Comparison of ENCODE assay signal across 22 cellular contexts in genomic region chr1:53657891-53658396, GRCh38.
DNase-seq lines count a peak whose midpoint lies in the region; ATAC-seq and TF ChIP-seq lines count a peak whose summit lies in the region.
"Had no signal": no experiment of that assay in that cellular context is flagged by ENCODE, and none has a peak within 500 bp of the region (broad histone marks: within the 10 kb centered on the region; RNA-seq: fewer than 3 reads in every experiment).

No MANE protein-coding gene starts in this region.

- in situ Hi-C loops in brain microvascular endothelial cell (cut with HindIII; ENCODE audit: low pct_ligation_motif_present, low sequenced_read_pairs) = no loop called here

- TF ChIP-seq POLR2A in spleen (IDR thresholded peaks at IDR 0.05) = no peak

- no peaks in the 10 kb centered on the region for H3K79me2 ChIP-seq in Loucy (ENCODE audit: insufficient read depth, low read length)
- no peaks in the 10 kb centered on the region for H3K79me2 ChIP-seq in osteoblast (ENCODE audit: insufficient read depth, low read length)

- H3K27me3 ChIP-seq in Loucy (ENCODE audit: insufficient read depth, low read length, poor library complexity, severe bottlenecking) (no peaks in the 10 kb centered on the region), osteoblast (ENCODE audit: insufficient read depth, low read length) (peaks cover 10% of the 10 kb centered on the region), spleen (replicated peaks in 1 of 7) (peaks cover 0 to 16% (median 0%) of the 10 kb centered on the region in 7 donors), brain microvascular endothelial cell (replicated peaks) (no peaks in the 10 kb centered on the region)
- H3K27me3 ChIP-seq: BE2C; BLaER1 treated with 17β-estradiol and CSF1 and Interleukin-3, amounts not matched to agents 10 nM and 100 nM had no signal

- peak overlapping the region; percentile 19 for H3K9ac ChIP-seq in Loucy (ENCODE audit: low read depth, low read length, poor library complexity, severe bottlenecking)
- H3K9ac ChIP-seq: BLaER1 treated with 17β-estradiol and CSF1 and Interleukin-3, amounts not matched to agents 10 nM and 100 nM had no signal

- no peaks in the 10 kb centered on the region for H3F3A ChIP-seq in Loucy (ENCODE audit: low read depth)

- H3K4me3 ChIP-seq in Loucy (ENCODE audit: low read length, poor library complexity, severe bottlenecking) (no peak overlapping the region), osteoblast (ENCODE audit: insufficient read depth, low read length) (no peak overlapping the region), spleen (no peak overlapping the region), brain microvascular endothelial cell (ENCODE audit: low read depth, low read length) (no peak overlapping the region)
- H3K4me3 ChIP-seq: A549; BLaER1 treated with 17β-estradiol and CSF1 and Interleukin-3, amounts not matched to agents 10 nM and 100 nM; GM23338 had no signal

- H3K9me2 ChIP-seq in Loucy (replicated peaks; ENCODE audit: low read depth, low read length) = no peaks in the 10 kb centered on the region

- H4K20me1 ChIP-seq in Loucy (ENCODE audit: insufficient read depth, low read length, poor library complexity, severe bottlenecking) = no peaks in the 10 kb centered on the region
- H4K20me1 ChIP-seq in osteoblast (ENCODE audit: insufficient read depth, low read length) = peaks cover 80% of the 10 kb centered on the region
- H4K20me1 ChIP-seq: BLaER1 treated with 17β-estradiol and CSF1 and Interleukin-3, amounts not matched to agents 10 nM and 100 nM had no signal

- H3K4me2 ChIP-seq in Loucy (ENCODE audit: low read depth, low read length, poor library complexity, severe bottlenecking) = peak overlapping the region; percentile 59
- H3K4me2 ChIP-seq in osteoblast (ENCODE audit: insufficient read depth, low read length) = no peak overlapping the region
- H3K4me2 ChIP-seq: A549, GM23338 had no signal

- ATAC-seq in Right ventricle myocardium superior (ENCODE audit: poor library complexity) = no peak
- ATAC-seq: A549, GM23338, HCT116 had no signal

- H3K4me1 ChIP-seq in Loucy (ENCODE audit: insufficient read depth, low read length, poor library complexity, severe bottlenecking) (peaks cover 40% of the 10 kb centered on the region), osteoblast (ENCODE audit: insufficient read depth, low read length) (peaks cover 22% of the 10 kb centered on the region), spleen (no peaks in the 10 kb centered on the region)
- H3K4me1 ChIP-seq: A549, BE2C had no signal

- DNase-seq in cardiac septum (ENCODE audit: low spot score) = peak; percentile 39
- no peak for DNase-seq in Right ventricle myocardium superior
- DNase-seq in osteoblast (ENCODE audit: insufficient read length, low spot score, missing footprints) = peak; percentile 67
- peak; percentile 19 for DNase-seq in spleen
- no peak for DNase-seq in NCI-H345 (lab: John Stamatoyannopoulos, UW)
- no peak for DNase-seq in brain microvascular endothelial cell
- no peak for DNase-seq in NK-92 (lab: John Stamatoyannopoulos, UW; ENCODE audit: unreplicated experiment)
- DNase-seq: 8988T; ACHN; AML-193; BE2C; CD4-positive, alpha-beta T cell; CD8-positive, alpha-beta memory T cell; DMS79; GF-D8; H9; HFFc6 had no signal

- no peaks in the 10 kb centered on the region for H3K36me3 ChIP-seq in Loucy (ENCODE audit: insufficient read depth, low read length)
- H3K36me3 ChIP-seq in osteoblast (ENCODE audit: insufficient read depth, low read length) = no peaks in the 10 kb centered on the region
- no peaks in the 10 kb centered on the region for H3K36me3 ChIP-seq in spleen
- H3K36me3 ChIP-seq in brain microvascular endothelial cell (replicated peaks) = no peaks in the 10 kb centered on the region
- H3K36me3 ChIP-seq: BE2C; BLaER1 treated with 17β-estradiol and CSF1 and Interleukin-3, amounts not matched to agents 10 nM and 100 nM had no signal

- WGBS in spleen, 5 donors = 86 to 96% (median 93%) methylated on average over 1 of the region's 1 CpG

- intact Hi-C loops in cardiac septum (cut with DNase I) (no loop called here), Right ventricle myocardium superior (cut with DNase I) (no loop called here), spleen (cut with DNase I; ENCODE audit: low total_unique reads) (no loop called here)

- TF ChIP-seq CTCF in Loucy (conservative IDR thresholded peaks at IDR 0.05; ENCODE audit: low read length) (no peak), osteoblast (IDR thresholded peaks at IDR 0.05; ENCODE audit: extremely low read depth, low read depth, low read length) (no peak), spleen (IDR thresholded peaks at IDR 0.05 in 8 of 11, conservative IDR thresholded peaks at IDR 0.05 in 3 of 11) (no peak), brain microvascular endothelial cell (IDR thresholded peaks at IDR 0.05; ENCODE audit: low read depth, low read length, missing control alignments) (no peak)

- no peaks in the 10 kb centered on the region for H3K9me3 ChIP-seq in Loucy (ENCODE audit: insufficient read depth, low read depth, low read length)
- no peaks in the 10 kb centered on the region for H3K9me3 ChIP-seq in osteoblast (ENCODE audit: low read depth, low read length)
- no peaks in the 10 kb centered on the region for H3K9me3 ChIP-seq in spleen
- H3K9me3 ChIP-seq: A549; BE2C; BLaER1 treated with 17β-estradiol and CSF1 and Interleukin-3, amounts not matched to agents 10 nM and 100 nM had no signal

- H3K27ac ChIP-seq in osteoblast (ENCODE audit: low read depth, low read length) (no peak overlapping the region), spleen (no peak overlapping the region), brain microvascular endothelial cell (no peak overlapping the region)
- H3K27ac ChIP-seq: A549; BLaER1 treated with 17β-estradiol and CSF1 and Interleukin-3, amounts not matched to agents 10 nM and 100 nM had no signal

- H2AFZ ChIP-seq in Loucy (ENCODE audit: low read length) (no peak overlapping the region), osteoblast (ENCODE audit: low read length) (no peak overlapping the region)
- H2AFZ ChIP-seq: GM23338 had no signal

Comparison
In these comparisons a context has a peak if more than half of its experiments do, and no peak if none do; other contexts are left out.
1. DNase-seq: peak in cardiac septum (single experiment), osteoblast (single experiment) and spleen (single experiment); none in Right ventricle myocardium superior (single experiment), NCI-H345 (single experiment), brain microvascular endothelial cell (single experiment) and NK-92 (single experiment).